8 cellular contexts compared by ENCODE assay signal in the genomic region with DNA sequence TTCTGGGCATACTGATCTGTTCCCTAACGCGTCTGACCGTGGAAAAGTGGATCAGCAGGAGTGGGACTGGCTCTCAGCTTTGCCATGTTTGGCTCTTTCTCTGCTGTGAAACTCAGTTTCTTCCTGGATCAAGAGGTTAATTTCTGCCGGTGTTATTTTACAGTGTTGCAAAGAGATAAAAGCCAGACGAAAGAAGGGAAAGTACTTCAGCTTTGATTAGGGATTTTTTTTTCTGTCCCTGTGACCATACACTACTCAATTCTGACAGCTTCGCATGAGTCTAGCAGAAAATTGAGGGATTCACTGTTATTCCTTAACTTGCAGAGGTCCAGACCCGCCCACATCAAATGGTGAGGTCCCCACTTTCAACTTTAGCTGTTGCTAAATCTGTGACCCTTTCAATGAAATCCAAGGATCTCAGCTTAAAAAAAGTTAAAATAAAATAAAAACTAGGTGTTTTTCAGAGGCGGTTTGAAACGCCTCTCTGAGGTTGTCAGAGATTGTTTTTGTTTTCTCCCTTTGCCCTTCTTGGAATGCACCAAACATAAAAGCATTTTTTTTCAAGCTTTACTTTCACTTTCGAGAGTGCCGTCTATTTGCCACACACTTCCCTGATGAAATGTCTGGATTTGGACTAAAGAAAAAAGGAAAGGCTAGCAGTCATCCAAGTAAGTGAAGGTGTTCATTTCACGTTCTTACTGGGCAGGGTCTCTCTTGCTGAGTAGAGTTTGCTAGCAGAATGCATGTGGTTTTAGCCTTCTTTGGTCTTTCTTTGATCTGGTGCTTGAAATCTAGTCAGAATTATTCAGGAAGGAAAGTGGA. TPM values are rescaled to one million over a fixed set of nuclear protein-coding genes. Genes with fewer than 3 reads are reported as not detected.
DNase-seq lines count a peak whose midpoint lies in the region; ATAC-seq, FAIRE-seq and TF ChIP-seq lines count a peak whose summit lies in the region.

A gene (plus strand): TSS at position 576 of the 822 bp plus-strand sequence. CDS start 7,464 bp downstream, outside the sequence.

- DNase-seq in A549 (ENCODE audit: low read depth in 1 of 2, low spot score in 1 of 2) (no peak), GM23338 (ENCODE audit: low spot score) (no peak), foreskin fibroblast (peak; percentile 12 to 52), WERI-Rb-1 (no peak)
- DNase-seq in T-helper 2 cell treated with Interferon-gamma antibody and Interleukin-4, amounts not matched to agents 5 μg/mL and 100 μg/mL, for 36 hours (ENCODE audit: low spot score) = no peak
- no peak for DNase-seq in stimulated activated CD4-positive, alpha-beta T cell treated with anti-CD3 and anti-CD28 coated beads, Interleukin-15, amount 100 ng/mL, for 24 hours

- H3K27me3 Mint-ChIP-seq in GM23338 (ENCODE audit: insufficient read depth, low read depth, poor library complexity) = peaks cover 2% of the 10 kb centered on the region
- peaks cover 29% of the 10 kb centered on the region for H3K27me3 Mint-ChIP-seq in T-helper 2 cell treated with Interferon-gamma antibody and Interleukin-4, amounts not matched to agents 5 μg/mL and 100 μg/mL, for 36 hours (ENCODE audit: low read depth)

- H3K4me1 ChIP-seq in A549 (no peaks in the 10 kb centered on the region), GM23338 (ENCODE audit: insufficient read depth) (peaks cover 9% of the 10 kb centered on the region; the same call in 1 of the 2 replicates), rectal smooth muscle tissue (ENCODE audit: control insufficient read depth, insufficient read depth, low read length) (peaks cover 4% of the 10 kb centered on the region)

- no peaks in the 10 kb centered on the region for H3K9me3 Mint-ChIP-seq in GM23338
- H3K9me3 Mint-ChIP-seq in T-helper 2 cell treated with Interferon-gamma antibody and Interleukin-4, amounts not matched to agents 5 μg/mL and 100 μg/mL, for 36 hours = no peaks in the 10 kb centered on the region

- no peaks in the 10 kb centered on the region for H3K36me3 Mint-ChIP-seq in GM23338 (ENCODE audit: low read depth)
- H3K36me3 Mint-ChIP-seq in T-helper 2 cell treated with Interferon-gamma antibody and Interleukin-4, amounts not matched to agents 5 μg/mL and 100 μg/mL, for 36 hours (ENCODE audit: low read depth) = no peaks in the 10 kb centered on the region

- no peak within 1 kb of the TSS; the same call in 1 of the 2 replicates for H3K27ac Mint-ChIP-seq in GM23338
- H3K27ac Mint-ChIP-seq in T-helper 2 cell treated with Interferon-gamma antibody and Interleukin-4, amounts not matched to agents 5 μg/mL and 100 μg/mL, for 36 hours = no peak within 1 kb of the TSS

- 13% methylated on average over 12 of the region's 12 CpGs for WGBS in A549 (ENCODE audit: missing lambda C conversion rate)

- CTCF ChIA-PET in A549 (lab: Yijun Ruan, JAX) = interaction anchor here (0.6 to 3.7 kb wide), 9 partner anchors 9 to 74 kb away, joined by 3 to 27 read pairs (median 4); no protein-coding TSS in a partner anchor

- H3K4me1 Mint-ChIP-seq in GM23338 = peaks cover 10% of the 10 kb centered on the region
- peaks cover 11% of the 10 kb centered on the region for H3K4me1 Mint-ChIP-seq in T-helper 2 cell treated with Interferon-gamma antibody and Interleukin-4, amounts not matched to agents 5 μg/mL and 100 μg/mL, for 36 hours (ENCODE audit: low read depth)

- no peak for TF ChIP-seq POLR2A in A549 (IDR thresholded peaks at IDR 0.05; ENCODE audit: low read length)

- peak within 1 kb of the TSS; percentile 22 for H3K9ac ChIP-seq in rectal smooth muscle tissue (ENCODE audit: low read length)

- ATAC-seq in A549 = peak; percentile 45 to 68; a peak in 4 of 6 replicates
- ATAC-seq in GM23338 = peak; percentile 27; the same call in 1 of the 3 replicates
- no peak for ATAC-seq in HG03565 (IDR thresholded peaks at IDR 0.05; ENCODE audit: unreplicated experiment)

- TF ChIP-seq RAD21 in A549 (conservative IDR thresholded peaks at IDR 0.05 in 1 of 2, IDR thresholded peaks at IDR 0.05 in 1 of 2) = no peak

- POLR2A ChIA-PET in A549 (lab: Yijun Ruan, JAX) = no interaction called here

- H4K20me1 ChIP-seq in GM23338 (replicated peaks; ENCODE audit: insufficient read depth) = no peaks in the 10 kb centered on the region

- no peaks in the 10 kb centered on the region for H3K79me2 ChIP-seq in GM23338 (replicated peaks; ENCODE audit: insufficient read depth)

- H3K9me2 ChIP-seq in GM23338 (ENCODE audit: insufficient read depth) = no peaks in the 10 kb centered on the region

- H3K27ac ChIP-seq in A549 = peak within 1 kb of the TSS; percentile 19 to 45; a peak in 5 of 6 replicates
- no peak within 1 kb of the TSS for H3K27ac ChIP-seq in GM23338 (ENCODE audit: low read depth)
- peak within 1 kb of the TSS; percentile 72 for H3K27ac ChIP-seq in rectal smooth muscle tissue (ENCODE audit: low read depth, low read length)
- H3K27ac ChIP-seq in WERI-Rb-1 = no peak within 1 kb of the TSS

- H3K4me2 ChIP-seq in A549 (peak within 1 kb of the TSS; percentile 87), GM23338 (0 out of 2 replicates have a peak within 1 kb of the TSS, but pooled peaks have one; percentile 29)

- no peak for FAIRE-seq in A549 (lab: Jason Lieb, UNC)

- no peaks in the 10 kb centered on the region for H3F3A ChIP-seq in GM23338 (replicated peaks; ENCODE audit: low read depth)

- H3K27me3 ChIP-seq in GM23338 (ENCODE audit: insufficient read depth) (no peaks in the 10 kb centered on the region), rectal smooth muscle tissue (ENCODE audit: control insufficient read depth, insufficient read depth, low read length) (no peaks in the 10 kb centered on the region), WERI-Rb-1 (ENCODE audit: insufficient read depth, low read depth, severe bottlenecking) (peaks cover 22% of the 10 kb centered on the region)

- no peak for TF ChIP-seq EP300 in A549 (IDR thresholded peaks at IDR 0.05)

- no peak for TF ChIP-seq CTCF in A549 (IDR thresholded peaks at IDR 0.05)
- no peak for TF ChIP-seq CTCF in GM23338 (conservative IDR thresholded peaks at IDR 0.05; ENCODE audit: low read depth in 2 of 2)
- TF ChIP-seq CTCF in foreskin fibroblast (IDR thresholded peaks at IDR 0.05; ENCODE audit: low read depth, low read length) = no peak
- TF ChIP-seq CTCF in WERI-Rb-1 (IDR thresholded peaks at IDR 0.05; ENCODE audit: low read depth, low read length) = no peak

- peak within 1 kb of the TSS; percentile 82; the same call in 1 of the 2 replicates for H2AFZ ChIP-seq in GM23338

- no peak within 1 kb of the TSS for H3K4me3 Mint-ChIP-seq in GM23338
- peak within 1 kb of the TSS; percentile 48 for H3K4me3 Mint-ChIP-seq in T-helper 2 cell treated with Interferon-gamma antibody and Interleukin-4, amounts not matched to agents 5 μg/mL and 100 μg/mL, for 36 hours

- H3K36me3 ChIP-seq in GM23338 (ENCODE audit: insufficient read depth) (no peaks in the 10 kb centered on the region), rectal smooth muscle tissue (ENCODE audit: control insufficient read depth, insufficient read depth, low read length) (no peaks in the 10 kb centered on the region), WERI-Rb-1 (no peaks in the 10 kb centered on the region)

- H3K9me3 ChIP-seq in A549 (no peaks in the 10 kb centered on the region), WERI-Rb-1 (ENCODE audit: severe bottlenecking) (no peaks in the 10 kb centered on the region)

- H3K4me3 ChIP-seq in A549 = peak within 1 kb of the TSS; percentile 44
- H3K4me3 ChIP-seq in GM23338 = no peak within 1 kb of the TSS
- H3K4me3 ChIP-seq in foreskin fibroblast (ENCODE audit: low read depth in 1 of 2, low read length in 2 of 2) = peak within 1 kb of the TSS; percentile 49 to 63
- H3K4me3 ChIP-seq in rectal smooth muscle tissue (ENCODE audit: low read length) = peak within 1 kb of the TSS; percentile 77
- H3K4me3 ChIP-seq in WERI-Rb-1 (ENCODE audit: low read depth, low read length) = no peak within 1 kb of the TSS

TF ChIP-seq in A549, 52 proteins besides CTCF, POLR2A, EP300 and RAD21:
- TF ChIP-seq GATA3 (IDR thresholded peaks at IDR 0.05; ENCODE audit: borderline replicate concordance) (no peak), SMC3 (IDR thresholded peaks at IDR 0.05) (no peak), JUN (IDR thresholded peaks at IDR 0.05) (no peak)
- TF ChIP-seq, protein P1, sequence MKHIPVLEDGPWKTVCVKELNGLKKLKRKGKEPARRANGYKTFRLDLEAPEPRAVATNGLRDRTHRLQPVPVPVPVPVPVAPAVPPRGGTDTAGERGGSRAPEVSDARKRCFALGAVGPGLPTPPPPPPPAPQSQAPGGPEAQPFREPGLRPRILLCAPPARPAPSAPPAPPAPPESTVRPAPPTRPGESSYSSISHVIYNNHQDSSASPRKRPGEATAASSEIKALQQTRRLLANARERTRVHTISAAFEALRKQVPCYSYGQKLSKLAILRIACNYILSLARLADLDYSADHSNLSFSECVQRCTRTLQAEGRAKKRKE (CRISPR knock-in tag; IDR thresholded peaks at IDR 0.05; ENCODE audit: low read depth) = no peak

TF ChIP-seq in GM23338, 12 proteins besides CTCF, POLR2A, EP300 and RAD21 (continues in another document):
- TF ChIP-seq POLR2AphosphoS5 (IDR thresholded peaks at IDR 0.05; ENCODE audit: low read depth) = no peak
- TF ChIP-seq CREB1 (CRISPR knock-in tag; IDR thresholded peaks at IDR 0.05; ENCODE audit: low read depth) = no peak
- TF ChIP-seq STAT1 (IDR thresholded peaks at IDR 0.05; ENCODE audit: unreplicated experiment) = no peak

RNA-seq across cellular contexts. Expression of the gene that starts here (rescaled TPM):
- polyA plus RNA-seq in A549 (2011; rRNA removed) = 0.74 and 0.81 TPM in 2 replicates
- 0.04 and 0.05 TPM in 2 replicates for polyA plus RNA-seq in A549 (2012; cell fraction: cytosol; rRNA removed)
- polyA plus RNA-seq in A549 (2012; cell fraction: nucleus; rRNA removed) = 0.02 and 0.04 TPM in 2 replicates
- polyA plus RNA-seq in A549 (2017; fragmentation: RNase III; extraction: RNeasy Plus Mini Kit Qiagen cat#74134 plus additional on column Dnase treatment) = 0.09 to 0.29 TPM (median 0.16 TPM) in 3 replicates
- 0.66 and 0.68 TPM in 2 replicates for polyA minus RNA-seq in A549 (2011; rRNA and poly(A)+ RNA removed)
- 0.27 and 0.38 TPM in 2 replicates for total RNA-seq in GM23338 (2014; rRNA removed; shearing (Covaris generic))
- polyA plus RNA-seq in GM23338 (2016; fragmentation: Nextera tagmentation; extraction: Ambion mirVana) = 0.32 and 0.33 TPM in 2 replicates

Comparison
In these comparisons a context has a peak if more than half of its experiments do, and no peak if none do; other contexts are left out.
1. Peak in ATAC-seq, H3K4me3 ChIP-seq, H3K27ac ChIP-seq and H3K4me2 ChIP-seq in A549; RNA of the gene not detected or under 1 TPM.
2. Peak in ATAC-seq and H3K4me2 ChIP-seq in GM23338; RNA of the gene not detected or under 1 TPM.
3. DNase-seq: peak in foreskin fibroblast (2 of 2); none in A549 (0 of 2), GM23338 (single experiment), T-helper 2 cell treated with Interferon-gamma antibody and Interleukin-4, amounts not matched to agents 5 μg/mL and 100 μg/mL, for 36 hours (single experiment), WERI-Rb-1 (single experiment) and stimulated activated CD4-positive, alpha-beta T cell treated with anti-CD3 and anti-CD28 coated beads, Interleukin-15, amount 100 ng/mL, for 24 hours (single experiment).
4. H3K4me3 ChIP-seq: peak in foreskin fibroblast (2 of 2) and rectal smooth muscle tissue (single experiment); none in GM23338 (single experiment) and WERI-Rb-1 (single experiment).